In genomic region chr10:102720337-102720736, GRCh38 we compare ENCODE assay signal across 19 cellular contexts. TPM values are rescaled to one million over a fixed set of nuclear protein-coding genes. Genes with fewer than 3 reads are reported as not detected.
DNase-seq lines count a peak whose midpoint lies in the region; ATAC-seq and TF ChIP-seq lines count a peak whose summit lies in the region.
"Had no signal": no experiment of that assay in that cellular context is flagged by ENCODE, and none has a peak within 500 bp of the region (broad histone marks: within the 10 kb centered on the region; RNA-seq: fewer than 3 reads in every experiment).

No MANE protein-coding gene starts in this region.

- peak overlapping the region; percentile 96 for H2AK5ac ChIP-seq in mesenchymal stem cell (ENCODE audit: low read length, severe bottlenecking)
- no peak overlapping the region for H2AK5ac ChIP-seq in trophoblast cell (ENCODE audit: low read length)

- peaks cover 6% of the 10 kb centered on the region for H3K9me3 Mint-ChIP-seq in WTC11
- H3K9me3 Mint-ChIP-seq: HFFc6 had no signal

- peak overlapping the region; percentile 51 for H4K12ac ChIP-seq in trophoblast cell (ENCODE audit: low read depth, low read length)

- peaks cover 23% of the 10 kb centered on the region for H3K36me3 ChIP-seq in HUES6 (ENCODE audit: control insufficient read depth, insufficient read depth, low read length)
- peaks cover 0 to 6% of the 10 kb centered on the region in 2 experiments for H3K36me3 ChIP-seq in mesenchymal stem cell (ENCODE audit: control insufficient read depth in 1 of 2, insufficient read depth in 2 of 2, low read depth in 1 of 2, low read length in 2 of 2)
- H3K36me3 ChIP-seq in trophoblast cell (ENCODE audit: control insufficient read depth in 1 of 2, insufficient read depth in 2 of 2, low read length in 2 of 2): no peaks in the 10 kb centered on the region
- H3K36me3 ChIP-seq: Peyer's patch had no signal

- H3K9ac ChIP-seq in HUES6 (ENCODE audit: low read length) (no peak overlapping the region), mesenchymal stem cell (ENCODE audit: low read length) (no peak overlapping the region), trophoblast cell (ENCODE audit: low read length) (no peak overlapping the region)

- no peaks in the 10 kb centered on the region for H3K27me3 Mint-ChIP-seq in WTC11 (ENCODE audit: low read depth)
- H3K27me3 Mint-ChIP-seq: CD4-positive, alpha-beta memory T cell had no signal

- peaks cover 45% of the 10 kb centered on the region for H3K4me1 Mint-ChIP-seq in WTC11

- H3K4me3 ChIP-seq in HUES6 (ENCODE audit: low read depth, low read length): no peak overlapping the region
- no peak overlapping the region for H3K4me3 ChIP-seq in mesenchymal stem cell (ENCODE audit: insufficient read depth in 1 of 2, low read depth in 1 of 2, low read length in 2 of 2)
- H3K4me3 ChIP-seq in trophoblast cell (ENCODE audit: low read depth, low read length): no peak overlapping the region
- H3K4me3 ChIP-seq: BLaER1 treated with 17β-estradiol and CSF1 and Interleukin-3, amounts not matched to agents 10 nM and 100 nM; Peyer's patch; SJCRH30 had no signal

- ATAC-seq in WTC11: no peak

- no peak overlapping the region for H3K4me3 Mint-ChIP-seq in WTC11
- H3K4me3 Mint-ChIP-seq: CD4-positive, alpha-beta memory T cell; HFFc6 had no signal

- H3K27ac ChIP-seq in HUES6 (ENCODE audit: low read depth, low read length): peak overlapping the region; percentile 61; the same call in 1 of the 2 replicates
- peak overlapping the region; percentile 33 for H3K27ac ChIP-seq in mesenchymal stem cell (ENCODE audit: low read length, poor library complexity, severe bottlenecking)
- no peak overlapping the region for H3K27ac ChIP-seq in trophoblast cell (ENCODE audit: low read depth, low read length)
- H3K27ac ChIP-seq: Peyer's patch, SJCRH30 had no signal

- H3K79me1 ChIP-seq in mesenchymal stem cell (replicated peaks; ENCODE audit: low read length, poor library complexity, severe bottlenecking) (peaks cover 24% of the 10 kb centered on the region), trophoblast cell (ENCODE audit: low read length) (peaks cover 7% of the 10 kb centered on the region)

- TF ChIP-seq CTCF in WTC11 (IDR thresholded peaks at IDR 0.05): no peak

- H3K27ac Mint-ChIP-seq in WTC11: no peak overlapping the region; the same call in 1 of the 2 replicates
- H3K27ac Mint-ChIP-seq: HFFc6 had no signal

- H4K91ac ChIP-seq in mesenchymal stem cell (ENCODE audit: low read length) (no peak overlapping the region), trophoblast cell (ENCODE audit: low read depth, low read length) (peak overlapping the region; percentile 35)

- H3K4me1 ChIP-seq in HUES6 (ENCODE audit: control insufficient read depth, insufficient read depth, low read length): peaks cover 25% of the 10 kb centered on the region; the same call in 1 of the 2 replicates
- H3K4me1 ChIP-seq in mesenchymal stem cell (ENCODE audit: control insufficient read depth, insufficient read depth, low read depth, low read length): peaks cover 20% of the 10 kb centered on the region
- peaks cover 15 to 20% of the 10 kb centered on the region in 2 experiments for H3K4me1 ChIP-seq in trophoblast cell (ENCODE audit: control insufficient read depth in 1 of 2, insufficient read depth in 2 of 2, low read length in 2 of 2)

- H2AFZ ChIP-seq in mesenchymal stem cell (ENCODE audit: low read depth, low read length): no peak overlapping the region
- no peak overlapping the region for H2AFZ ChIP-seq in trophoblast cell (ENCODE audit: insufficient read depth, low read length, poor library complexity)

- H3K18ac ChIP-seq in mesenchymal stem cell (ENCODE audit: low read depth in 1 of 2, low read length in 2 of 2): peak overlapping the region in 1 of 2 experiments; percentile 18
- peak overlapping the region; percentile 21 for H3K18ac ChIP-seq in trophoblast cell (ENCODE audit: low read length)

- H3K36me3 Mint-ChIP-seq in WTC11: peaks cover 35% of the 10 kb centered on the region

- H2BK5ac ChIP-seq in mesenchymal stem cell (ENCODE audit: low read depth, low read length, poor library complexity, severe bottlenecking) (peak overlapping the region; percentile 82), trophoblast cell (ENCODE audit: low read depth, low read length, poor library complexity) (no peak overlapping the region)

- no peak overlapping the region for H3K14ac ChIP-seq in mesenchymal stem cell (ENCODE audit: low read length in 2 of 2)
- H3K14ac ChIP-seq in trophoblast cell (ENCODE audit: low read length): peak overlapping the region; percentile 30

- peak overlapping the region; percentile 1 for H2BK120ac ChIP-seq in mesenchymal stem cell (ENCODE audit: low read depth, low read length)
- no peak overlapping the region for H2BK120ac ChIP-seq in trophoblast cell (ENCODE audit: insufficient read depth, low read length, poor library complexity)

- H3K4ac ChIP-seq in mesenchymal stem cell (ENCODE audit: low read depth in 1 of 2, low read length in 2 of 2) (peak overlapping the region in 1 of 2 experiments; percentile 81), trophoblast cell (ENCODE audit: low read depth, low read length) (no peak overlapping the region)

- H3K23ac ChIP-seq in mesenchymal stem cell (ENCODE audit: low read length in 2 of 2): no peak overlapping the region
- no peak overlapping the region for H3K23ac ChIP-seq in trophoblast cell (ENCODE audit: low read length)

- H2BK15ac ChIP-seq in mesenchymal stem cell (ENCODE audit: low read depth, poor library complexity, severe bottlenecking): no peak overlapping the region

- peak overlapping the region; percentile 59 to 81 for H2BK12ac ChIP-seq in mesenchymal stem cell (ENCODE audit: low read length in 2 of 2)
- peak overlapping the region; percentile 43 for H2BK12ac ChIP-seq in trophoblast cell (ENCODE audit: low read length)

- CTCF ChIA-PET in WTC11 (lab: Charles Lee): interaction anchor here (0.7 to 1.6 kb wide), 4 partner anchors 45 to 1252 kb away, joined by 3 to 5 read pairs (median 4); no protein-coding TSS in a partner anchor

- H3K9me3 ChIP-seq in HUES6 (ENCODE audit: control insufficient read depth, insufficient read depth, low read depth, low read length) (no peaks in the 10 kb centered on the region), mesenchymal stem cell (ENCODE audit: control insufficient read depth, low read length) (no peaks in the 10 kb centered on the region), trophoblast cell (ENCODE audit: insufficient read depth, low read depth, low read length) (no peaks in the 10 kb centered on the region)
- H3K9me3 ChIP-seq: Peyer's patch, SJCRH30 had no signal

- H4K8ac ChIP-seq in mesenchymal stem cell (ENCODE audit: low read length) (no peak overlapping the region), trophoblast cell (ENCODE audit: low read depth, low read length) (no peak overlapping the region)

- POLR2A ChIA-PET in WTC11 (lab: Charles Lee): interaction anchor here (0.6 kb wide), 1 partner anchor 55 kb away, joined by 3 read pairs; no protein-coding TSS in a partner anchor

- no peaks in the 10 kb centered on the region for H3K27me3 ChIP-seq in HUES6 (ENCODE audit: control insufficient read depth, insufficient read depth, low read length)
- no peaks in the 10 kb centered on the region for H3K27me3 ChIP-seq in mesenchymal stem cell (ENCODE audit: control insufficient read depth in 1 of 2, insufficient read depth in 1 of 2, low read length in 2 of 2)
- H3K27me3 ChIP-seq in trophoblast cell (ENCODE audit: insufficient read depth, low read length): no peaks in the 10 kb centered on the region
- H3K27me3 ChIP-seq: BLaER1 treated with 17β-estradiol and CSF1 and Interleukin-3, amounts not matched to agents 10 nM and 100 nM; Peyer's patch; SJCRH30 had no signal

- no peaks in the 10 kb centered on the region for H3K79me2 ChIP-seq in trophoblast cell (ENCODE audit: control insufficient read depth, insufficient read depth, low read length, poor library complexity)

- H3K4me2 ChIP-seq in mesenchymal stem cell (ENCODE audit: low read length, poor library complexity, severe bottlenecking) (no peak overlapping the region), trophoblast cell (ENCODE audit: low read length) (no peak overlapping the region)

- DNase-seq in WTC11 (ENCODE audit: low spot score) (no peak), mesenchymal stem cell (no peak), trophoblast cell (no peak), NCI-H2227 (lab: John Stamatoyannopoulos, UW; ENCODE audit: unreplicated experiment) (no peak), hippocampal formation (lab: John Stamatoyannopoulos, UW) (no peak), DMS79 (lab: John Stamatoyannopoulos, UW) (no peak)
- DNase-seq: CD4-positive, alpha-beta memory T cell; DMS53; EL; GF-D8; HFFc6; KG1; NCI-H1105 treated with DMSO at 0.1 percent for 48 hours; NCI-H2029 treated with DMSO at 0.1 percent for 48 hours; NCI-H524 treated with DMSO at 0.1 percent for 48 hours; Peyer's patch; SJCRH30 had no signal

- 90% methylated on average over 3 of the region's 3 CpGs for WGBS in mesenchymal stem cell
- no CpG with 5 or more reads among the region's 3 CpGs for WGBS in trophoblast cell (ENCODE audit: extremely low coverage, insufficient coverage, insufficient read length)

TF ChIP-seq in WTC11, 78 proteins besides CTCF, POLR2A, EP300 and RAD21:
- no peak for TF ChIP-seq ZBTB21 (CRISPR knock-in tag; IDR thresholded peaks at IDR 0.05; ENCODE audit: borderline replicate concordance)
- peak; percentile 79; the same call in 1 of the 2 replicates for TF ChIP-seq ZNF121 (CRISPR knock-in tag; IDR thresholded peaks at IDR 0.05)

RNA-seq across cellular contexts. Expression of gene SFXN2, which starts 5.9 kb away (rescaled TPM):
- total RNA-seq in WTC11 (2021): 15.7 to 21.2 TPM (median 15.9 TPM) in 3 replicates
- polyA plus RNA-seq in mesenchymal stem cell (2013, experiment 1 of 2): 3.8 TPM
- 3.7 TPM for polyA plus RNA-seq in mesenchymal stem cell (2013, experiment 2 of 2)
- polyA plus RNA-seq in trophoblast cell (2013): 9.0 and 9.4 TPM in 2 replicates

RNA-seq across cellular contexts. Expression of gene ARL3, which starts 6.1 kb away (rescaled TPM):
- total RNA-seq in WTC11 (2021): 13.3 to 16.1 TPM (median 15.6 TPM) in 3 replicates
- 24.6 TPM for polyA plus RNA-seq in mesenchymal stem cell (2013, experiment 1 of 2)
- 25.9 TPM for polyA plus RNA-seq in mesenchymal stem cell (2013, experiment 2 of 2)
- 16.3 and 18.0 TPM in 2 replicates for polyA plus RNA-seq in trophoblast cell (2013)

RNA-seq across cellular contexts. Expression of gene WBP1L, which starts 23.4 kb away (rescaled TPM):
- 25.9 to 26.8 TPM (median 26.4 TPM) in 3 replicates for total RNA-seq in WTC11 (2021)
- polyA plus RNA-seq in mesenchymal stem cell (2013, experiment 1 of 2): 59.1 TPM
- polyA plus RNA-seq in mesenchymal stem cell (2013, experiment 2 of 2): 58.7 TPM
- 65.4 and 67.3 TPM in 2 replicates for polyA plus RNA-seq in trophoblast cell (2013)
